In genomic region chr1:44832068-44832700, GRCh38 we compare ENCODE assay signal across 2 cellular contexts.
TF ChIP-seq lines count a peak whose summit lies in the region.

No MANE protein-coding gene starts in this region.

TF ChIP-seq in SK-N-SH, 30 proteins besides CTCF, POLR2A, EP300 and RAD21 (continued from another document):
- TF ChIP-seq REST (IDR thresholded peaks at IDR 0.05; ENCODE audit: low read depth, low read length): no peak
- TF ChIP-seq, protein P1, sequence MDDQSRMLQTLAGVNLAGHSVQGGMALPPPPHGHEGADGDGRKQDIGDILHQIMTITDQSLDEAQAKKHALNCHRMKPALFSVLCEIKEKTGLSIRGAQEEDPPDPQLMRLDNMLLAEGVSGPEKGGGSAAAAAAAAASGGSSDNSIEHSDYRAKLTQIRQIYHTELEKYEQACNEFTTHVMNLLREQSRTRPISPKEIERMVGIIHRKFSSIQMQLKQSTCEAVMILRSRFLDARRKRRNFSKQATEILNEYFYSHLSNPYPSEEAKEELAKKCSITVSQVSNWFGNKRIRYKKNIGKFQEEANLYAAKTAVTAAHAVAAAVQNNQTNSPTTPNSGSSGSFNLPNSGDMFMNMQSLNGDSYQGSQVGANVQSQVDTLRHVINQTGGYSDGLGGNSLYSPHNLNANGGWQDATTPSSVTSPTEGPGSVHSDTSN (IDR thresholded peaks at IDR 0.05): no peak
- no peak for TF ChIP-seq CHD2 (IDR thresholded peaks at IDR 0.05; ENCODE audit: low read length, partially characterized antibody)
- TF ChIP-seq MEF2A (IDR thresholded peaks at IDR 0.05; ENCODE audit: borderline replicate concordance, low read depth): no peak
- no peak for TF ChIP-seq MXI1 (IDR thresholded peaks at IDR 0.05; ENCODE audit: low read depth, low read length)
TF ChIP-seq in SK-N-SH: peak in this region for 0.

TF ChIP-seq in SK-N-SH treated with all-trans-retinoic acid at 6 μM for 48 hours, 23 proteins besides CTCF, POLR2A, EP300 and RAD21 (continued from another document):
- TF ChIP-seq, protein P2, sequence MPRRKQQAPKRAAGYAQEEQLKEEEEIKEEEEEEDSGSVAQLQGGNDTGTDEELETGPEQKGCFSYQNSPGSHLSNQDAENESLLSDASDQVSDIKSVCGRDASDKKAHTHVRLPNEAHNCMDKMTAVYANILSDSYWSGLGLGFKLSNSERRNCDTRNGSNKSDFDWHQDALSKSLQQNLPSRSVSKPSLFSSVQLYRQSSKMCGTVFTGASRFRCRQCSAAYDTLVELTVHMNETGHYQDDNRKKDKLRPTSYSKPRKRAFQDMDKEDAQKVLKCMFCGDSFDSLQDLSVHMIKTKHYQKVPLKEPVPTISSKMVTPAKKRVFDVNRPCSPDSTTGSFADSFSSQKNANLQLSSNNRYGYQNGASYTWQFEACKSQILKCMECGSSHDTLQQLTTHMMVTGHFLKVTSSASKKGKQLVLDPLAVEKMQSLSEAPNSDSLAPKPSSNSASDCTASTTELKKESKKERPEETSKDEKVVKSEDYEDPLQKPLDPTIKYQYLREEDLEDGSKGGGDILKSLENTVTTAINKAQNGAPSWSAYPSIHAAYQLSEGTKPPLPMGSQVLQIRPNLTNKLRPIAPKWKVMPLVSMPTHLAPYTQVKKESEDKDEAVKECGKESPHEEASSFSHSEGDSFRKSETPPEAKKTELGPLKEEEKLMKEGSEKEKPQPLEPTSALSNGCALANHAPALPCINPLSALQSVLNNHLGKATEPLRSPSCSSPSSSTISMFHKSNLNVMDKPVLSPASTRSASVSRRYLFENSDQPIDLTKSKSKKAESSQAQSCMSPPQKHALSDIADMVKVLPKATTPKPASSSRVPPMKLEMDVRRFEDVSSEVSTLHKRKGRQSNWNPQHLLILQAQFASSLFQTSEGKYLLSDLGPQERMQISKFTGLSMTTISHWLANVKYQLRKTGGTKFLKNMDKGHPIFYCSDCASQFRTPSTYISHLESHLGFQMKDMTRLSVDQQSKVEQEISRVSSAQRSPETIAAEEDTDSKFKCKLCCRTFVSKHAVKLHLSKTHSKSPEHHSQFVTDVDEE (CRISPR knock-in tag; IDR thresholded peaks at IDR 0.05): no peak
- no peak for TF ChIP-seq ISL1 (CRISPR knock-in tag; IDR thresholded peaks at IDR 0.05)
TF ChIP-seq in SK-N-SH treated with all-trans-retinoic acid at 6 μM for 48 hours: peak in this region for 0.
